9 cellular contexts compared by ENCODE assay signal in genomic region chr2:211367711-211368110, GRCh38.
DNase-seq lines count a peak whose midpoint lies in the region; ATAC-seq and TF ChIP-seq lines count a peak whose summit lies in the region.
"Had no signal": no experiment of that assay in that cellular context is flagged by ENCODE, and none has a peak within 500 bp of the region (broad histone marks: within the 10 kb centered on the region; RNA-seq: fewer than 3 reads in every experiment).

No MANE protein-coding gene starts in this region.

- DNase-seq in GM12864 (ENCODE audit: low read depth) = peak; percentile 16
- DNase-seq in astrocyte of the hippocampus (ENCODE audit: low read depth, low spot score) = peak; percentile 55
- no peak for DNase-seq in Kasumi-1 (lab: John Stamatoyannopoulos, UW)
- DNase-seq in NCI-H524 treated with DMSO at 0.1 percent for 48 hours (lab: John Stamatoyannopoulos, UW) = no peak
- no peak for DNase-seq in UCSD-AML1 (lab: John Stamatoyannopoulos, UW; ENCODE audit: unreplicated experiment)
- DNase-seq in activated CD8-positive, alpha-beta memory T cell treated with anti-CD3 and anti-CD28 coated beads, Interleukin-2, amount 50 U/mL, for 4 hours = no peak
- DNase-seq: CD8-positive, alpha-beta memory T cell had no signal

- TF ChIP-seq CTCF in GM12864 (IDR thresholded peaks at IDR 0.05; ENCODE audit: low read depth, low read length, missing control alignments) = no peak

- ATAC-seq in GM21360 (IDR thresholded peaks at IDR 0.05; ENCODE audit: unreplicated experiment) (peak; percentile 97), HG03159 (IDR thresholded peaks at IDR 0.05; ENCODE audit: unreplicated experiment) (peak; percentile 93)

- H3K4me3 ChIP-seq in GM12864 (ENCODE audit: low read depth, low read length) = no peak overlapping the region

Comparison
In these comparisons a context has a peak if more than half of its experiments do, and no peak if none do; other contexts are left out.
1. DNase-seq: peak in GM12864 (single experiment) and astrocyte of the hippocampus (single experiment); none in Kasumi-1 (0 of 2), NCI-H524 treated with DMSO at 0.1 percent for 48 hours (single experiment), UCSD-AML1 (single experiment) and activated CD8-positive, alpha-beta memory T cell treated with anti-CD3 and anti-CD28 coated beads, Interleukin-2, amount 50 U/mL, for 4 hours (single experiment).